Comparison of ENCODE assay signal across 28 cellular contexts in the genomic region with DNA sequence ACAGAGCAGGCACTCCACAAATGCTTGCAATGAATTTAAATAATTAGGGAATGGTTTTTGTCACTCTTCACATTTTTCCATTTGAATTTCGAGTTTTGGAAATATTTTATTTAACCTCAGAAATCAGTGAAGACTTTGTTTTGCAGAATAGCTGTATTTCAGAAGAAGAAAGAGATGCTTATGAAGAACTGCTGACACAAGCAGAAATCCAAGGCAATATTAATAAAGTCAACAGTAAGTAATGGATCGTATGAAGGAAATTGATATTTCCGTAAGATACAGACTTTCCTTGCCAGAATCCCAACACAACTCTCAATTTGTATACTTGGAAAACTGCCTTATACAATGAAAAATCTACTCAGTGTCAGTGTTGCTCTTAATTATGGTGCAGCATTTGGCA. TPM values are rescaled to one million over a fixed set of nuclear protein-coding genes. Genes with fewer than 3 reads are reported as not detected.
"Had no signal": no experiment of that assay in that cellular context is flagged by ENCODE, and none has a peak within 500 bp of the region (broad histone marks: within the 10 kb centered on the region; RNA-seq: fewer than 3 reads in every experiment).

No MANE protein-coding gene starts in this region.

- H3K4me3 ChIP-seq: left ventricle myocardium inferior, lung, pancreas, prostate gland, sigmoid colon, spleen, suprapubic skin, thoracic aorta, tibial artery, upper lobe of right lung had no signal

- H3K9me3 ChIP-seq: left ventricle myocardium inferior, pancreas, prostate gland, sigmoid colon, spleen, suprapubic skin, thoracic aorta, tibial artery, upper lobe of right lung had no signal

- H3K27me3 Mint-ChIP-seq: naive B cell; stimulated activated naive CD8-positive, alpha-beta T cell treated with anti-CD3 and anti-CD28 coated beads, Interleukin-15, Interleukin-2, amounts not matched to agents 100 ng/mL and 50 ng/mL, for 24 hours had no signal

- FAIRE-seq: pancreas, small intestine, urothelium cell line had no signal

- H3K4me1 Mint-ChIP-seq: mesothelial cell of epicardium, naive B cell, neural crest cell had no signal

- H3K36me3 Mint-ChIP-seq: mesothelial cell of epicardium had no signal

- ATAC-seq: pancreas; right cardiac atrium; stimulated activated effector memory CD8-positive, alpha-beta T cell treated with anti-CD3 and anti-CD28 coated beads, Interleukin-12 subunit alpha, Interleukin-12 subunit beta, amount 100 ng/mL, for 72 hours; upper lobe of right lung had no signal

- H3K9me3 Mint-ChIP-seq: mesothelial cell of epicardium; naive B cell; nephron; neural crest cell; stimulated activated effector memory CD8-positive, alpha-beta T cell treated with anti-CD3 and anti-CD28 coated beads, Interleukin-12 subunit alpha, Interleukin-12 subunit beta, amount 100 ng/mL, for 72 hours; stimulated activated naive CD8-positive, alpha-beta T cell treated with anti-CD3 and anti-CD28 coated beads, Interleukin-15, Interleukin-2, amounts not matched to agents 100 ng/mL and 50 ng/mL, for 24 hours had no signal

- H3K27ac ChIP-seq: left ventricle myocardium inferior, pancreas, prostate gland, sigmoid colon, spleen, suprapubic skin, thoracic aorta, tibial artery, upper lobe of right lung had no signal

- DNase-seq: hypothalamus; islet precursor cell; left ventricle myocardium inferior; mesendoderm; naive B cell; nucleus accumbens; pancreas; posterior cingulate gyrus; retina; right cardiac atrium; sigmoid colon; small intestine; spleen; stimulated activated CD4-positive, alpha-beta T cell treated with anti-CD3 and anti-CD28 coated beads, Interleukin-4, amount 100 ng/mL, for 24 hours; stimulated activated naive CD4-positive, alpha-beta T cell; tibial artery; trophoblast cell; upper lobe of right lung had no signal

- H3K4me3 Mint-ChIP-seq: mesothelial cell of epicardium; naive B cell; nephron; neural crest cell; stimulated activated effector memory CD8-positive, alpha-beta T cell treated with anti-CD3 and anti-CD28 coated beads, Interleukin-12 subunit alpha, Interleukin-12 subunit beta, amount 100 ng/mL, for 72 hours; stimulated activated naive CD8-positive, alpha-beta T cell treated with anti-CD3 and anti-CD28 coated beads, Interleukin-15, Interleukin-2, amounts not matched to agents 100 ng/mL and 50 ng/mL, for 24 hours had no signal

- H3K4me1 ChIP-seq: left ventricle myocardium inferior, pancreas, prostate gland, sigmoid colon, spleen, suprapubic skin, tibial artery, upper lobe of right lung had no signal

- H3K27ac Mint-ChIP-seq: mesothelial cell of epicardium; stimulated activated naive CD8-positive, alpha-beta T cell treated with anti-CD3 and anti-CD28 coated beads, Interleukin-15, Interleukin-2, amounts not matched to agents 100 ng/mL and 50 ng/mL, for 24 hours had no signal

RNA-seq across cellular contexts. Expression of gene F2RL2, which starts 30.5 kb away (rescaled TPM):
- total RNA-seq: neural crest cell, prostate gland had no signal
